Comparison of ENCODE assay signal across 18 cellular contexts in the genomic region with DNA sequence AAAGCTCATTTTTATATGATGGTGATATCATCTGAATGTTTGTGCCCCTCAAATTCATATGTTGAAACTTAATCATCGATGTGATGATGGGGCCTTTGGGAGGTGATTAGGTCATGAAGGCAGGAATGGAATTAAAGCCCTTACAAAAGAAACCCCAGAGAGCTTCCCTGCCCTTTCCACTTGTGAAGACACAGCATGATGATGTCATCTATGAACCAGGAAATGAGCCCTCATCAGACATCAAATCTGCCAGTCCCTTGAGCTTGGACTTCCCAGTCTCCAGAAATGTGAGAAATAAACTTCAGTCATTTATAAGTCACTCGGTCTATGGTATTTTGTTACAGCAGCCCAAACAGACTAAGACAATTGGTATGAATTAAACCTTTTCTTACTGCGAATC.
DNase-seq lines count a peak whose midpoint lies in the region; ATAC-seq and TF ChIP-seq lines count a peak whose summit lies in the region.
"Had no signal": no experiment of that assay in that cellular context is flagged by ENCODE, and none has a peak within 500 bp of the region (broad histone marks: within the 10 kb centered on the region; RNA-seq: fewer than 3 reads in every experiment).

No MANE protein-coding gene starts in this region.

- H3K4me3 Mint-ChIP-seq in stimulated activated naive CD8-positive, alpha-beta T cell treated with anti-CD3 and anti-CD28 coated beads, Interleukin-15, amount 100 ng/mL, for 72 hours: no peak overlapping the region
- H3K4me3 Mint-ChIP-seq: activated T-cell treated with anti-CD3 and anti-CD28 coated beads, Interleukin-2, amount 50 U/mL, for 24 hours; T-helper 17 cell had no signal

- no peaks in the 10 kb centered on the region for H3K27me3 Mint-ChIP-seq in stimulated activated naive CD8-positive, alpha-beta T cell treated with anti-CD3 and anti-CD28 coated beads, Interleukin-15, amount 100 ng/mL, for 72 hours
- H3K27me3 Mint-ChIP-seq: activated T-cell treated with anti-CD3 and anti-CD28 coated beads, Interleukin-2, amount 50 U/mL, for 24 hours; T-helper 17 cell had no signal

- peak overlapping the region in 1 of 2 donors; percentile 40 for H3K27ac Mint-ChIP-seq in stimulated activated naive CD8-positive, alpha-beta T cell treated with anti-CD3 and anti-CD28 coated beads, Interleukin-15, amount 100 ng/mL, for 72 hours
- H3K27ac Mint-ChIP-seq: activated T-cell treated with anti-CD3 and anti-CD28 coated beads, Interleukin-2, amount 50 U/mL, for 24 hours; T-helper 17 cell had no signal

- no peak for TF ChIP-seq CTCF in fibroblast of mammary gland (conservative IDR thresholded peaks at IDR 0.05; ENCODE audit: control insufficient read depth, insufficient read depth, low read depth, low read length)

- no peak overlapping the region for H3K4me3 ChIP-seq in fibroblast of mammary gland (ENCODE audit: control insufficient read depth, low read depth, low read length)
- H3K4me3 ChIP-seq: ovary had no signal

- no peaks in the 10 kb centered on the region for H3K4me1 Mint-ChIP-seq in stimulated activated naive CD8-positive, alpha-beta T cell treated with anti-CD3 and anti-CD28 coated beads, Interleukin-15, amount 100 ng/mL, for 72 hours
- H3K4me1 Mint-ChIP-seq: T-helper 17 cell had no signal

- DNase-seq in stimulated activated naive CD8-positive, alpha-beta T cell treated with anti-CD3 and anti-CD28 coated beads, Interleukin-15, Interleukin-2, amounts not matched to agents 100 U/mL and 50 U/mL, for 24 hours: no peak
- DNase-seq in stimulated activated naive CD8-positive, alpha-beta T cell treated with anti-CD3 and anti-CD28 coated beads, Interleukin-15, amount 100 ng/mL, for 72 hours: no peak
- DNase-seq in OCI-M1 (lab: John Stamatoyannopoulos, UW): peak; percentile 39
- peak; percentile 83 for DNase-seq in fibroblast of mammary gland (ENCODE audit: low read depth)
- no peak for DNase-seq in DMS 273 (lab: John Stamatoyannopoulos, UW; ENCODE audit: unreplicated experiment)
- DNase-seq in ureter (ENCODE audit: low spot score): no peak
- DNase-seq in KBM-7: no peak
- DNase-seq: activated CD4-positive, alpha-beta T cell treated with anti-CD3 and anti-CD28 coated beads for 48 hours; activated T-cell treated with anti-CD3 and anti-CD28 coated beads, Interleukin-2, amount 50 U/mL, for 24 hours; aorta; Calu3; effector CD4-positive, alpha-beta T cell; NCI-H1436; NCI-H526; ovary; T-helper 17 cell had no signal

- in situ Hi-C loops in KBM-7 (cut with MboI; ENCODE audit: low pct_unique_long_range_greater_than_20kb, low sequenced_read_pairs): no loop called here

- peak; percentile 57 for ATAC-seq in stimulated activated naive CD8-positive, alpha-beta T cell treated with anti-CD3 and anti-CD28 coated beads, Interleukin-15, Interleukin-2, amounts not matched to agents 100 U/mL and 50 U/mL, for 24 hours
- no peak for ATAC-seq in stimulated activated naive CD8-positive, alpha-beta T cell treated with anti-CD3 and anti-CD28 coated beads, Interleukin-15, amount 100 ng/mL, for 72 hours
- no peak for ATAC-seq in HG03469 (IDR thresholded peaks at IDR 0.05; ENCODE audit: unreplicated experiment)
- ATAC-seq: Right ventricle myocardium inferior, T-helper 17 cell had no signal

- no peaks in the 10 kb centered on the region for H3K9me3 Mint-ChIP-seq in stimulated activated naive CD8-positive, alpha-beta T cell treated with anti-CD3 and anti-CD28 coated beads, Interleukin-15, amount 100 ng/mL, for 72 hours
- H3K9me3 Mint-ChIP-seq: activated T-cell treated with anti-CD3 and anti-CD28 coated beads, Interleukin-2, amount 50 U/mL, for 24 hours had no signal

Comparison
In these comparisons a context has a peak if more than half of its experiments do, and no peak if none do; other contexts are left out.
1. DNase-seq: peak in OCI-M1 (single experiment) and fibroblast of mammary gland (single experiment); none in stimulated activated naive CD8-positive, alpha-beta T cell treated with anti-CD3 and anti-CD28 coated beads, Interleukin-15, Interleukin-2, amounts not matched to agents 100 U/mL and 50 U/mL, for 24 hours (single experiment), stimulated activated naive CD8-positive, alpha-beta T cell treated with anti-CD3 and anti-CD28 coated beads, Interleukin-15, amount 100 ng/mL, for 72 hours (0 of 2), DMS 273 (single experiment), ureter (single experiment) and KBM-7 (single experiment).